Comparison of ENCODE assay signal across 8 cellular contexts in genomic region chr4:56655209-56655626, GRCh38. TPM values are rescaled to one million over a fixed set of nuclear protein-coding genes. Genes with fewer than 3 reads are reported as not detected.
DNase-seq lines count a peak whose midpoint lies in the region; ATAC-seq and TF ChIP-seq lines count a peak whose summit lies in the region.

No MANE protein-coding gene starts in this region.

- H3K9me3 ChIP-seq in esophagus muscularis mucosa (no peaks in the 10 kb centered on the region), mucosa of rectum (ENCODE audit: control insufficient read depth in 2 of 2, low read length in 2 of 2) (no peaks in the 10 kb centered on the region)

- no peak for TF ChIP-seq POLR2A in esophagus muscularis mucosa (IDR thresholded peaks at IDR 0.05; ENCODE audit: low read depth)

- H3K4me1 ChIP-seq in esophagus muscularis mucosa (peaks cover 22 to 36% (median 30%) of the 10 kb centered on the region in 4 donors), mucosa of rectum (ENCODE audit: control insufficient read depth in 2 of 2, insufficient read depth in 2 of 2, low read length in 2 of 2) (peaks cover 13 to 17% of the 10 kb centered on the region in 2 donors), urinary bladder (ENCODE audit: insufficient read depth) (no peaks in the 10 kb centered on the region)

- 4% methylated on average over 22 of the region's 28 CpGs for WGBS in esophagus muscularis mucosa
- 1% methylated on average over 28 of the region's 28 CpGs for WGBS in urinary bladder

- peak overlapping the region in 1 of 2 donors; percentile 20 for H3K9ac ChIP-seq in mucosa of rectum (ENCODE audit: low read depth in 1 of 2, low read length in 2 of 2)

- no peak for ATAC-seq in HG03521 (IDR thresholded peaks at IDR 0.05; ENCODE audit: unreplicated experiment)

- H3K4me3 ChIP-seq in esophagus muscularis mucosa (peak overlapping the region; percentile 56 to 66 (median 56)), mucosa of rectum (ENCODE audit: low read length in 2 of 2) (peak overlapping the region; percentile 57 to 68), urinary bladder (ENCODE audit: low read depth, low read length) (peak overlapping the region; percentile 58)

- intact Hi-C loops in esophagus muscularis mucosa (cut with DNase I): loop anchor here (5.0 kb wide), 2 partner anchors 78 to 147 kb away; no protein-coding TSS in a partner anchor

- H3K27ac ChIP-seq in VCaP (peak overlapping the region; percentile 21; the same call in 1 of the 2 replicates), esophagus muscularis mucosa (replicated peaks in 1 of 4) (peak overlapping the region in 3 of 4 donors; percentile 31 to 58 (median 56)), mucosa of rectum (ENCODE audit: low read depth in 2 of 2, low read length in 2 of 2) (peak overlapping the region in 1 of 2 donors; percentile 56), urinary bladder (ENCODE audit: low read depth) (peak overlapping the region; percentile 56)

- peak; percentile 62 for DNase-seq in NCI-H510A treated with DMSO at 0.1 percent for 48 hours (lab: John Stamatoyannopoulos, UW)
- no peak for DNase-seq in NCI-H510A (lab: John Stamatoyannopoulos, UW)
- no peak for DNase-seq in esophagus muscularis mucosa (ENCODE audit: extremely low spot score)
- DNase-seq in globus pallidus (ENCODE audit: low spot score): no peak

- H3K36me3 ChIP-seq in esophagus muscularis mucosa (no peaks in the 10 kb centered on the region), mucosa of rectum (ENCODE audit: control insufficient read depth in 2 of 2, insufficient read depth in 2 of 2, low read length in 2 of 2) (no peaks in the 10 kb centered on the region), urinary bladder (ENCODE audit: insufficient read depth) (no peaks in the 10 kb centered on the region)

- no peak for TF ChIP-seq EP300 in esophagus muscularis mucosa (IDR thresholded peaks at IDR 0.05)

- TF ChIP-seq CTCF in VCaP (conservative IDR thresholded peaks at IDR 0.05) (0 out of 2 replicates have a peak, but pooled peaks have one; percentile 4), esophagus muscularis mucosa (IDR thresholded peaks at IDR 0.05) (no peak)

- peaks cover 0 to 63% (median 13%) of the 10 kb centered on the region in 4 donors for H3K27me3 ChIP-seq in esophagus muscularis mucosa
- H3K27me3 ChIP-seq in mucosa of rectum (ENCODE audit: control insufficient read depth in 2 of 2, insufficient read depth in 2 of 2, low read length in 2 of 2): peaks cover 32 to 43% of the 10 kb centered on the region in 2 donors

RNA-seq across cellular contexts. Expression of gene HOPX, which starts 25.9 kb away (rescaled TPM):
- 10 to 100 TPM in 1 of 4 donors, 1 to 10 TPM in 3; 5.1 to 11.9 (median 7.5) TPM for total RNA-seq in esophagus muscularis mucosa
- 45.9 TPM for total RNA-seq in urinary bladder
- 43.7 TPM for polyA plus RNA-seq in urinary bladder
